In the genomic region with DNA sequence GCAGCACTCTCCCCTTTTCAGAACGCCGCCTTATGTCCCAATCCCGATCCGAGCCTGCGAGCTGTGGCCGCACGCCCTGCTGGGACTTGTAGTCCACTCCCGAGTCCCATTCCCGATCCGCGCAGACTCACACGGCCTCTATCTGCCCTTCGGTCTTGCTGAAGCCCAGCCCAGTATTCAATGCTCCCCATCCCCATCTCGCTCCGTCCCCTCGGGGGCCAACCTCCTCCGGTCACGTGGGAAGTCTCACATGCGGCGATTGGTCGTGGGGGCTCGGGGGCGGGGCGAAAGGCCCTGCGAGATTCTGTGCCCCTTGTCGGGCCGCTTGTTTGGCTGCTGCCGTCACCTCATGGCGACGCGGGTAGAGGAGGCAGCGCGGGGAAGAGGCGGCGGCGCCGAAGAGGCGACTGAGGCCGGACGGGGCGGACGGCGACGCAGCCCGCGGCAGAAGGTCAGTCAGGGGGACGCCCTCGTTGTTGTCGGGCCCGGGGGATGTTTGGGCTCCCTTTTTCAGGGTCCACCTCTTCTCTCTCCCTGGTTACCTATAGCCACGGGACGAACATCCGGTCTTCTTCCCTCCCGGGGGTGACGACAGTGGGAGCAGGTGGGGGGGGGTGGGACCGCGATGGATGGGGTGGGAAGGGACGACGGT, we compare ENCODE assay signal across 8 cellular contexts. TPM values are rescaled to one million over a fixed set of nuclear protein-coding genes. Genes with fewer than 3 reads are reported as not detected.
A peak's percentile ranks its signal among the peaks of the same experiment; 100 is the strongest.
DNase-seq lines count a peak whose midpoint lies in the region; ATAC-seq and TF ChIP-seq lines count a peak whose summit lies in the region.

TSS of gene TXLNG (plus strand) at position 328 of the 652 bp plus-strand sequence. CDS start at position 350, 22 bp downstream.

- peaks cover 0 to 8% (median 0%) of the 10 kb centered on the region in 9 donors for H3K36me3 ChIP-seq in heart right ventricle
- no peaks in the 10 kb centered on the region for H3K36me3 ChIP-seq in upper lobe of right lung

- ATAC-seq in HG02884 (IDR thresholded peaks at IDR 0.05; ENCODE audit: unreplicated experiment) (peak; percentile 98), heart right ventricle (peak; percentile 99 to 100 (median 100)), upper lobe of right lung (peak; percentile 99)

- H3K27me3 ChIP-seq in heart right ventricle (peaks cover 0 to 9% (median 0%) of the 10 kb centered on the region in 7 donors), upper lobe of right lung (no peaks in the 10 kb centered on the region)

- H3K36me3 Mint-ChIP-seq in T-helper 1 cell treated with Interleukin-12 subunit alpha and Interleukin-12 subunit beta and Interleukin-4 antibody, amounts not matched to agents 30 μg/mL and 1 μg/mL, for 36 hours (ENCODE audit: low read depth): no peaks in the 10 kb centered on the region

- peak within 1 kb of the TSS; percentile 88 for H3K4me3 Mint-ChIP-seq in T-helper 1 cell treated with Interleukin-12 subunit alpha and Interleukin-12 subunit beta and Interleukin-4 antibody, amounts not matched to agents 30 μg/mL and 1 μg/mL, for 36 hours

- H3K4me3 ChIP-seq in heart right ventricle (peak within 1 kb of the TSS; percentile 55 to 89 (median 70)), upper lobe of right lung (peak within 1 kb of the TSS; percentile 60)

- intact Hi-C loops in heart right ventricle (cut with DNase I): loop anchor here in 3 of 10 donors (5.0 kb wide), 2 partner anchors 64 to 69 kb away; partner anchors contain the start of gene SYAP1 (in 2 of the 3)
- intact Hi-C loops in posterior cingulate gyrus (cut with DNase I): loop anchor here (1.0 to 10.0 kb wide), 2 partner anchors 67 to 1111 kb away; partner anchors contain the start of gene SYAP1
- intact Hi-C loops in upper lobe of right lung (cut with DNase I): no loop called here

- DNase-seq in GM13977 (ENCODE audit: low spot score): peak; percentile 98
- DNase-seq in NCI-H1694 (lab: John Stamatoyannopoulos, UW): peak; percentile 89
- DNase-seq in amniotic stem cell (lab: John Stamatoyannopoulos, UW): peak; percentile 99
- DNase-seq in heart right ventricle: peak; percentile 93 to 96
- peak; percentile 94 to 100 (median 100) for DNase-seq in posterior cingulate gyrus
- DNase-seq in upper lobe of right lung: peak; percentile 97

- peaks cover 0 to 27% (median 9%) of the 10 kb centered on the region in 9 donors for H3K4me1 ChIP-seq in heart right ventricle
- H3K4me1 ChIP-seq in upper lobe of right lung: no peaks in the 10 kb centered on the region

- no peaks in the 10 kb centered on the region for H3K27me3 Mint-ChIP-seq in T-helper 1 cell treated with Interleukin-12 subunit alpha and Interleukin-12 subunit beta and Interleukin-4 antibody, amounts not matched to agents 30 μg/mL and 1 μg/mL, for 36 hours (ENCODE audit: low read depth)

- H3K27ac Mint-ChIP-seq in T-helper 1 cell treated with Interleukin-12 subunit alpha and Interleukin-12 subunit beta and Interleukin-4 antibody, amounts not matched to agents 30 μg/mL and 1 μg/mL, for 36 hours: peak within 1 kb of the TSS; percentile 89

- WGBS in heart right ventricle, 2 donors: 1% methylated on average over 40 to 58 of the region's 59 CpGs

- no peaks in the 10 kb centered on the region for H3K9me3 Mint-ChIP-seq in T-helper 1 cell treated with Interleukin-12 subunit alpha and Interleukin-12 subunit beta and Interleukin-4 antibody, amounts not matched to agents 30 μg/mL and 1 μg/mL, for 36 hours

- TF ChIP-seq CTCF in GM13977 (IDR thresholded peaks at IDR 0.05; ENCODE audit: extremely low read depth, insufficient read depth, missing control alignments): no peak
- no peak for TF ChIP-seq CTCF in heart right ventricle (IDR thresholded peaks at IDR 0.05)
- TF ChIP-seq CTCF in upper lobe of right lung (IDR thresholded peaks at IDR 0.05): no peak

- H3K27ac ChIP-seq in heart right ventricle: peak within 1 kb of the TSS; percentile 22 to 93 (median 82)
- peak within 1 kb of the TSS; percentile 78 for H3K27ac ChIP-seq in upper lobe of right lung

- in situ Hi-C loops in GM13977 (cut with MboI; ENCODE audit: low pct_unique_long_range_greater_than_20kb, low sequenced_read_pairs, unreplicated experiment): no loop called here

- peaks cover 5% of the 10 kb centered on the region for H3K4me1 Mint-ChIP-seq in T-helper 1 cell treated with Interleukin-12 subunit alpha and Interleukin-12 subunit beta and Interleukin-4 antibody, amounts not matched to agents 30 μg/mL and 1 μg/mL, for 36 hours (ENCODE audit: low read depth)

- H3K9me3 ChIP-seq in heart right ventricle (no peaks in the 10 kb centered on the region), upper lobe of right lung (no peaks in the 10 kb centered on the region)

RNA-seq across cellular contexts. Expression of gene TXLNG, which starts in this region (rescaled TPM):
- 1 to 10 TPM; 4.8 to 6.8 (median 5.9) TPM for total RNA-seq in heart right ventricle
- 1 to 10 TPM; 3.6 to 5.1 TPM for polyA plus RNA-seq in heart right ventricle
- 12.1 TPM for total RNA-seq in upper lobe of right lung

Comparison
In these comparisons a context has a peak if more than half of its experiments do, and no peak if none do; other contexts are left out.
1. Peak in every context shown above with its lines: DNase-seq, ATAC-seq, H3K4me3 ChIP-seq and H3K27ac ChIP-seq.